Comparison of ENCODE assay signal across 14 cellular contexts in the genomic region with DNA sequence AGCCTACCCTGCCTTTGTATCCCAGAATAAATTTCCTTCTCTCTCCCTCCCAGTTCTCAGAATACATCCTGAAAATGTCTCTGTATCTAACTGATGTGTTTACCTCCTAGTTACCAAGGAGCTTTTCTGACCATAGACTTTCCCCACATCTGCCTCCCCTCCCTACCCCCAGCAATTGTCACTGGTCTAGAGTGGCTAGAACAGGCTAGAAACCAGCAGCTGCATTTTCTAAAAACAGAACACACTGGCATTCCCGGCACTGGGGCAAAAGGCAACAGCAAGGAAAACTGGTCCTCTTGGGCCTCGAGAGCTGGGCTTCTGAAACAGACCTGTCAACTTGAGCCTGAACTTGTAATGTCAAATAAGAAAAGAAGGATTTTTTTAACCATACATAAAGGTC. TPM values are rescaled to one million over a fixed set of nuclear protein-coding genes. Genes with fewer than 3 reads are reported as not detected.
"Had no signal": no experiment of that assay in that cellular context is flagged by ENCODE, and none has a peak within 500 bp of the region (broad histone marks: within the 10 kb centered on the region; RNA-seq: fewer than 3 reads in every experiment).

No MANE protein-coding gene starts in this region.

- H3K36me3 ChIP-seq: pancreas, thyroid gland had no signal

- DNase-seq: activated CD4-positive, alpha-beta T cell treated with anti-CD3 and anti-CD28 coated beads for 1 hour; activated CD4-positive, alpha-beta T cell treated with anti-CD3 and anti-CD28 coated beads, Interleukin-2, amount 50 U/mL, for 48 hours; activated CD8-positive, alpha-beta memory T cell treated with anti-CD3 and anti-CD28 coated beads, Interleukin-2, amount 10 ng/mL, durations not matched to agents 7 days and 5 days; activated effector memory CD4-positive, alpha-beta T cell treated with Interleukin-2 at 50 U/mL for 16 hours; activated T-cell treated with anti-CD3 and anti-CD28 coated beads, Interleukin-2, amount 50 U/mL, for 24 hours; amygdala; endodermal cell; erythroblast; pancreas; thyroid gland had no signal

- H3K27ac ChIP-seq: pancreas, thyroid gland had no signal

- H3K4me1 ChIP-seq: pancreas, thyroid gland had no signal

- ATAC-seq: activated CD8-positive, alpha-beta memory T cell treated with anti-CD3 and anti-CD28 coated beads, Interleukin-2, amount 10 ng/mL, durations not matched to agents 7 days and 5 days; activated naive CD4-positive, alpha-beta T cell treated with anti-CD3 and anti-CD28 coated beads, Interleukin-2, amount 50 U/mL, for 72 hours; left lobe of liver; pancreas had no signal

- H3K27me3 ChIP-seq: thyroid gland had no signal

- H3K9me3 ChIP-seq: pancreas, thyroid gland had no signal

- H3K4me3 ChIP-seq: pancreas, thyroid gland had no signal

RNA-seq across cellular contexts. Expression of a gene that starts 16.4 kb away (rescaled TPM):
- total RNA-seq: chondrocyte, dermis microvascular lymphatic vessel endothelial cell, endodermal cell had no signal
